ENCODE assay signal across 9 cellular contexts in genomic region chr15:82538961-82539689, GRCh38. TPM values are rescaled to one million over a fixed set of nuclear protein-coding genes. Genes with fewer than 3 reads are reported as not detected.
DNase-seq lines count a peak whose midpoint lies in the region; ATAC-seq and TF ChIP-seq lines count a peak whose summit lies in the region.
"Had no signal": no experiment of that assay in that cellular context is flagged by ENCODE, and none has a peak within 500 bp of the region (broad histone marks: within the 10 kb centered on the region; RNA-seq: fewer than 3 reads in every experiment).

No MANE protein-coding gene starts in this region.

- no peak for TF ChIP-seq POLR2A in sigmoid colon (IDR thresholded peaks at IDR 0.05)

- intact Hi-C loops in sigmoid colon (cut with DNase I): loop anchor here (5.0 kb wide), 1 partner anchor 33 kb away; no protein-coding TSS in a partner anchor

- H3K27ac ChIP-seq in VCaP: peak overlapping the region; percentile 98
- H3K27ac ChIP-seq in foreskin keratinocyte: peak overlapping the region; percentile 76
- H3K27ac ChIP-seq in sigmoid colon: peak overlapping the region; percentile 85 to 93 (median 92)

- TF ChIP-seq CTCF in GM12865 (IDR thresholded peaks at IDR 0.05; ENCODE audit: insufficient read depth, low read depth, low read length, missing control alignments) (no peak), VCaP (conservative IDR thresholded peaks at IDR 0.05) (no peak), foreskin keratinocyte (conservative IDR thresholded peaks at IDR 0.05) (no peak), sigmoid colon (IDR thresholded peaks at IDR 0.05) (no peak)

- ATAC-seq in foreskin keratinocyte (no peak), GM21423 (IDR thresholded peaks at IDR 0.05; ENCODE audit: unreplicated experiment) (no peak), HG03354 (IDR thresholded peaks at IDR 0.05; ENCODE audit: poor library complexity, severe bottlenecking, unreplicated experiment) (no peak)

- H3K4me3 ChIP-seq in GM12865 (ENCODE audit: low read depth, low read length) (peak overlapping the region; percentile 96), sigmoid colon (peak overlapping the region; percentile 64 to 77 (median 72))

- 11 to 20% methylated on average over 28 of the region's 28 CpGs for WGBS in sigmoid colon, 2 donors

- H3K27me3 ChIP-seq in foreskin keratinocyte (no peaks in the 10 kb centered on the region), sigmoid colon (no peaks in the 10 kb centered on the region)

- H3K4me1 ChIP-seq in foreskin keratinocyte (peaks cover 18% of the 10 kb centered on the region), sigmoid colon (peaks cover 0 to 30% (median 20%) of the 10 kb centered on the region in 4 donors)

- DNase-seq in GM12865 (ENCODE audit: low read depth) (no peak), foreskin keratinocyte (no peak), sigmoid colon (no peak), NCI-H1048 (lab: John Stamatoyannopoulos, UW) (no peak), HUDEP-2 (lab: John Stamatoyannopoulos, UW; ENCODE audit: unreplicated experiment in 76 of 76) (no peak)
- DNase-seq: NCI-H1092 had no signal

- no peaks in the 10 kb centered on the region for H3K9me3 ChIP-seq in sigmoid colon

- no peak for TF ChIP-seq EP300 in sigmoid colon (IDR thresholded peaks at IDR 0.05)

- H3K36me3 ChIP-seq in sigmoid colon: peaks cover 14 to 49% (median 31%) of the 10 kb centered on the region in 4 donors

RNA-seq across cellular contexts. Expression of gene RPS17, which starts 1.1 kb away (rescaled TPM):
- total RNA-seq in foreskin keratinocyte (3,287 and 3,560 TPM in 2 replicates), sigmoid colon (1,000 to 10,000 TPM; 1,463 to 4,003 (median 3,231) TPM)
- polyA plus RNA-seq in foreskin keratinocyte (4,776 and 5,214 TPM in 2 replicates), sigmoid colon (1,000 to 10,000 TPM; 3,825 to 6,196 (median 4,592) TPM)
